In the genomic region with DNA sequence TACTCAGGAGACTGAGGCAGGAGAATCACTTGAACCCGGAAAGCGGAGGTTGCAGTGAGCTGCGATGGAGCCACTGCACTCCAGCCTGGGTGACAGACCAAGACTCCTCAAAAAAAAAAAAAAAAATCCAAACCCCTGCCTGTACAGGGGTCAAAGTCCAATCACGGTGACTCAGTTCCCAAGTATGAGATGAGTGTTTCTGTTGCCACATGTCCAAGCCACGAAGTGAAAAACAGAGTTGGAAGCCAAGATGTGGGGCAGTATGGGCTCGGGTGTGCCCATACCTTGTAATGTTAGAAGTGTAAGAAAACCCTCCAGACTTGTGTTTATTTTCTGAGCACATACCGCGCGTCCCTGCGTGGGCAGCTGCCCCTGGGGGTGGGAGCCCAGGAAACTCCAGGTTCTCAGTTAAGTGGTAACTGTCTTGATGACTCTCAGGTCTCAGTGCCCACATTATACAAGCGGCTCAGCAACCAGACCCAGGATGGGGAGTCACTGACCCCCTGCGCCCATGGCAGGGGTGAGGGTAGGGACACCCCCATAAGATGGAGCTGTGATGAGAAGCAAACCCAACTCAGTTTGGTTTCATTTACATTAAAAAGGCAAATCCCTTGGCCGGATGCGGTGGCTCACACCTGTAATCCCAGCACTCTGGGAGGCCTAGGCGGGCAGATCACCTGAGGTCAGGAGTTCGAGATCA, we compare ENCODE assay signal across 1 cellular context.
TF ChIP-seq lines count a peak whose summit lies in the region.

No MANE protein-coding gene starts in this region.

TF ChIP-seq in HepG2, 621 proteins besides CTCF, POLR2A, EP300 and RAD21 (continued from another document):
- TF ChIP-seq, protein P1, sequence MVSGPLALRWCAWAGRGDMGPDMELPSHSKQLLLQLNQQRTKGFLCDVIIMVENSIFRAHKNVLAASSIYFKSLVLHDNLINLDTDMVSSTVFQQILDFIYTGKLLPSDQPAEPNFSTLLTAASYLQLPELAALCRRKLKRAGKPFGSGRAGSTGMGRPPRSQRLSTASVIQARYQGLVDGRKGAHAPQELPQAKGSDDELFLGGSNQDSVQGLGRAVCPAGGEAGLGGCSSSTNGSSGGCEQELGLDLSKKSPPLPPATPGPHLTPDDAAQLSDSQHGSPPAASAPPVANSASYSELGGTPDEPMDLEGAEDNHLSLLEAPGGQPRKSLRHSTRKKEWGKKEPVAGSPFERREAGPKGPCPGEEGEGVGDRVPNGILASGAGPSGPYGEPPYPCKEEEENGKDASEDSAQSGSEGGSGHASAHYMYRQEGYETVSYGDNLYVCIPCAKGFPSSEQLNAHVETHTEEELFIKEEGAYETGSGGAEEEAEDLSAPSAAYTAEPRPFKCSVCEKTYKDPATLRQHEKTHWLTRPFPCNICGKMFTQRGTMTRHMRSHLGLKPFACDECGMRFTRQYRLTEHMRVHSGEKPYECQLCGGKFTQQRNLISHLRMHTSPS (CRISPR knock-in tag; IDR thresholded peaks at IDR 0.05; ENCODE audit: low read depth), result peak; percentile 42; the same call in 1 of the 2 replicates
- TF ChIP-seq, protein P2, sequence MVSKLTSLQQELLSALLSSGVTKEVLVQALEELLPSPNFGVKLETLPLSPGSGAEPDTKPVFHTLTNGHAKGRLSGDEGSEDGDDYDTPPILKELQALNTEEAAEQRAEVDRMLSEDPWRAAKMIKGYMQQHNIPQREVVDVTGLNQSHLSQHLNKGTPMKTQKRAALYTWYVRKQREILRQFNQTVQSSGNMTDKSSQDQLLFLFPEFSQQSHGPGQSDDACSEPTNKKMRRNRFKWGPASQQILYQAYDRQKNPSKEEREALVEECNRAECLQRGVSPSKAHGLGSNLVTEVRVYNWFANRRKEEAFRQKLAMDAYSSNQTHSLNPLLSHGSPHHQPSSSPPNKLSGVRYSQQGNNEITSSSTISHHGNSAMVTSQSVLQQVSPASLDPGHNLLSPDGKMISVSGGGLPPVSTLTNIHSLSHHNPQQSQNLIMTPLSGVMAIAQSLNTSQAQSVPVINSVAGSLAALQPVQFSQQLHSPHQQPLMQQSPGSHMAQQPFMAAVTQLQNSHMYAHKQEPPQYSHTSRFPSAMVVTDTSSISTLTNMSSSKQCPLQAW (CRISPR knock-in tag; IDR thresholded peaks at IDR 0.05), result 0 out of 2 replicates have a peak, but pooled peaks have one; percentile 24
- TF ChIP-seq, protein P3, sequence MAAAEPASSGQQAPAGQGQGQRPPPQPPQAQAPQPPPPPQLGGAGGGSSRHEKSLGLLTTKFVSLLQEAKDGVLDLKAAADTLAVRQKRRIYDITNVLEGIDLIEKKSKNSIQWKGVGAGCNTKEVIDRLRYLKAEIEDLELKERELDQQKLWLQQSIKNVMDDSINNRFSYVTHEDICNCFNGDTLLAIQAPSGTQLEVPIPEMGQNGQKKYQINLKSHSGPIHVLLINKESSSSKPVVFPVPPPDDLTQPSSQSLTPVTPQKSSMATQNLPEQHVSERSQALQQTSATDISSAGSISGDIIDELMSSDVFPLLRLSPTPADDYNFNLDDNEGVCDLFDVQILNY (CRISPR knock-in tag; conservative IDR thresholded peaks at IDR 0.05), result no peak
- TF ChIP-seq, protein P4, sequence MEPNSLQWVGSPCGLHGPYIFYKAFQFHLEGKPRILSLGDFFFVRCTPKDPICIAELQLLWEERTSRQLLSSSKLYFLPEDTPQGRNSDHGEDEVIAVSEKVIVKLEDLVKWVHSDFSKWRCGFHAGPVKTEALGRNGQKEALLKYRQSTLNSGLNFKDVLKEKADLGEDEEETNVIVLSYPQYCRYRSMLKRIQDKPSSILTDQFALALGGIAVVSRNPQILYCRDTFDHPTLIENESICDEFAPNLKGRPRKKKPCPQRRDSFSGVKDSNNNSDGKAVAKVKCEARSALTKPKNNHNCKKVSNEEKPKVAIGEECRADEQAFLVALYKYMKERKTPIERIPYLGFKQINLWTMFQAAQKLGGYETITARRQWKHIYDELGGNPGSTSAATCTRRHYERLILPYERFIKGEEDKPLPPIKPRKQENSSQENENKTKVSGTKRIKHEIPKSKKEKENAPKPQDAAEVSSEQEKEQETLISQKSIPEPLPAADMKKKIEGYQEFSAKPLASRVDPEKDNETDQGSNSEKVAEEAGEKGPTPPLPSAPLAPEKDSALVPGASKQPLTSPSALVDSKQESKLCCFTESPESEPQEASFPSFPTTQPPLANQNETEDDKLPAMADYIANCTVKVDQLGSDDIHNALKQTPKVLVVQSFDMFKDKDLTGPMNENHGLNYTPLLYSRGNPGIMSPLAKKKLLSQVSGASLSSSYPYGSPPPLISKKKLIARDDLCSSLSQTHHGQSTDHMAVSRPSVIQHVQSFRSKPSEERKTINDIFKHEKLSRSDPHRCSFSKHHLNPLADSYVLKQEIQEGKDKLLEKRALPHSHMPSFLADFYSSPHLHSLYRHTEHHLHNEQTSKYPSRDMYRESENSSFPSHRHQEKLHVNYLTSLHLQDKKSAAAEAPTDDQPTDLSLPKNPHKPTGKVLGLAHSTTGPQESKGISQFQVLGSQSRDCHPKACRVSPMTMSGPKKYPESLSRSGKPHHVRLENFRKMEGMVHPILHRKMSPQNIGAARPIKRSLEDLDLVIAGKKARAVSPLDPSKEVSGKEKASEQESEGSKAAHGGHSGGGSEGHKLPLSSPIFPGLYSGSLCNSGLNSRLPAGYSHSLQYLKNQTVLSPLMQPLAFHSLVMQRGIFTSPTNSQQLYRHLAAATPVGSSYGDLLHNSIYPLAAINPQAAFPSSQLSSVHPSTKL (CRISPR knock-in tag; IDR thresholded peaks at IDR 0.05), result peak; percentile 43; the same call in 1 of the 2 replicates
- TF ChIP-seq PHF20 (CRISPR knock-in tag; IDR thresholded peaks at IDR 0.05), result 0 out of 2 replicates have a peak, but pooled peaks have one; percentile 34
- TF ChIP-seq ZZZ3 (CRISPR knock-in tag; IDR thresholded peaks at IDR 0.05; ENCODE audit: borderline replicate concordance), result no peak
- no peak for TF ChIP-seq ZNF10 (CRISPR knock-in tag; IDR thresholded peaks at IDR 0.05; ENCODE audit: borderline replicate concordance, low read depth)
- no peak for TF ChIP-seq ZMYM4 (CRISPR knock-in tag; IDR thresholded peaks at IDR 0.05)
- TF ChIP-seq ASH2L (IDR thresholded peaks at IDR 0.05; ENCODE audit: insufficient read length, low read depth, low read length), result peak; percentile 35
